1 cellular context compared by ENCODE assay signal in the genomic region with DNA sequence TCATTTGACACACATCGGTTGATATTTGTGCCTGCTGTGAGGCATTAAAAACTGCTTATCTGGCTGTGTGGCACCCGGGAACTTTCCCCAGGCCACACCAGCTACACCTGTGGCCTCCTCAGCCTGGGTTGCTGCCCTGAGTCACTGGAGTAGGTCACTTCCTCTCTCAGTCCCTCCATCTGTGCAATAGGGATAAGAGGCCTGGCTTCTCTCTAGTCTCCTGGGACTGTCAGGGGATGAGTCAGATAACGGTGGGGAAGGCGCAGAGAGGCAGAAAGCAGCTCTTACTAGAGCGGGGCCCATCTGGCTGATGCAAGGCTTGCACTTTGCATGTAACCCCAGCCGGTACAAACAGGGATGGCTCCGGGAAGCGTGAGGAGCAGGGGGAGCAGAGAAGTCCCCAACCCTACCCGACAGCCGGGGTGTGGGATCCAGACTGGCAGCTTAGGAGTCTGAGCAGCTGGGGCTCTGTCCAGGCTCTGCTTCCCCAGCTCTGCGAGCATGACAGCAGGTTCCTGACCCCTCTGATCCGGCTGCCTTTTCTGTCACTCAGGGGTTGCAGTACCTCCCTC.
TF ChIP-seq lines count a peak whose summit lies in the region.

No MANE protein-coding gene starts in this region.

TF ChIP-seq in K562, 482 proteins besides CTCF, POLR2A, EP300 and RAD21 (continued from another document):
- peak in 1 of 2 experiments; percentile 74; a peak in 2 of 4 replicates for TF ChIP-seq BCLAF1 (IDR thresholded peaks at IDR 0.05; ENCODE audit: borderline replicate concordance in 1 of 2, control insufficient read depth in 1 of 2, low read depth in 2 of 2, low read length in 1 of 2)
- peak; percentile 94 for TF ChIP-seq GABPA (tag; conservative IDR thresholded peaks at IDR 0.05; ENCODE audit: low read depth)
- no peak for TF ChIP-seq HMG20A (CRISPR knock-in tag; conservative IDR thresholded peaks at IDR 0.05)
- TF ChIP-seq ZNF644 (tag; IDR thresholded peaks at IDR 0.05; ENCODE audit: low read depth): 0 out of 2 replicates have a peak, but pooled peaks have one; percentile 80
- no peak for TF ChIP-seq U2AF1 (optimal IDR thresholded peaks at IDR 0.05; ENCODE audit: low read depth, low read length)
- TF ChIP-seq, protein P1, sequence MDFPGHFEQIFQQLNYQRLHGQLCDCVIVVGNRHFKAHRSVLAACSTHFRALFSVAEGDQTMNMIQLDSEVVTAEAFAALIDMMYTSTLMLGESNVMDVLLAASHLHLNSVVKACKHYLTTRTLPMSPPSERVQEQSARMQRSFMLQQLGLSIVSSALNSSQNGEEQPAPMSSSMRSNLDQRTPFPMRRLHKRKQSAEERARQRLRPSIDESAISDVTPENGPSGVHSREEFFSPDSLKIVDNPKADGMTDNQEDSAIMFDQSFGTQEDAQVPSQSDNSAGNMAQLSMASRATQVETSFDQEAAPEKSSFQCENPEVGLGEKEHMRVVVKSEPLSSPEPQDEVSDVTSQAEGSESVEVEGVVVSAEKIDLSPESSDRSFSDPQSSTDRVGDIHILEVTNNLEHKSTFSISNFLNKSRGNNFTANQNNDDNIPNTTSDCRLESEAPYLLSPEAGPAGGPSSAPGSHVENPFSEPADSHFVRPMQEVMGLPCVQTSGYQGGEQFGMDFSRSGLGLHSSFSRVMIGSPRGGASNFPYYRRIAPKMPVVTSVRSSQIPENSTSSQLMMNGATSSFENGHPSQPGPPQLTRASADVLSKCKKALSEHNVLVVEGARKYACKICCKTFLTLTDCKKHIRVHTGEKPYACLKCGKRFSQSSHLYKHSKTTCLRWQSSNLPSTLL (IDR thresholded peaks at IDR 0.05): no peak
- TF ChIP-seq CHD2 (IDR thresholded peaks at IDR 0.05; ENCODE audit: low read depth, low read length): peak; percentile 20; the same call in 1 of the 2 replicates
- TF ChIP-seq SAFB (IDR thresholded peaks at IDR 0.05; ENCODE audit: borderline replicate concordance, low read depth, low read length): no peak
- TF ChIP-seq ZSCAN29 (IDR thresholded peaks at IDR 0.05): no peak
- TF ChIP-seq OTX1 (CRISPR knock-in tag; IDR thresholded peaks at IDR 0.05): peak; percentile 29; the same call in 1 of the 2 replicates
- TF ChIP-seq PHF8 (IDR thresholded peaks at IDR 0.05; ENCODE audit: borderline replicate concordance, low read length): peak; percentile 52; the same call in 1 of the 2 replicates
- peak; percentile 54 for TF ChIP-seq HNRNPLL (IDR thresholded peaks at IDR 0.05; ENCODE audit: low read depth, low read length, poor library complexity, severe bottlenecking)
- TF ChIP-seq NR3C1 (CRISPR knock-in tag; IDR thresholded peaks at IDR 0.05): no peak
- TF ChIP-seq, protein P2, sequence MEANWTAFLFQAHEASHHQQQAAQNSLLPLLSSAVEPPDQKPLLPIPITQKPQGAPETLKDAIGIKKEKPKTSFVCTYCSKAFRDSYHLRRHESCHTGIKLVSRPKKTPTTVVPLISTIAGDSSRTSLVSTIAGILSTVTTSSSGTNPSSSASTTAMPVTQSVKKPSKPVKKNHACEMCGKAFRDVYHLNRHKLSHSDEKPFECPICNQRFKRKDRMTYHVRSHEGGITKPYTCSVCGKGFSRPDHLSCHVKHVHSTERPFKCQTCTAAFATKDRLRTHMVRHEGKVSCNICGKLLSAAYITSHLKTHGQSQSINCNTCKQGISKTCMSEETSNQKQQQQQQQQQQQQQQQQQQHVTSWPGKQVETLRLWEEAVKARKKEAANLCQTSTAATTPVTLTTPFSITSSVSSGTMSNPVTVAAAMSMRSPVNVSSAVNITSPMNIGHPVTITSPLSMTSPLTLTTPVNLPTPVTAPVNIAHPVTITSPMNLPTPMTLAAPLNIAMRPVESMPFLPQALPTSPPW (CRISPR knock-in tag; IDR thresholded peaks at IDR 0.05): peak; percentile 95
- peak; percentile 81; the same call in 1 of the 2 replicates for TF ChIP-seq CBX5 (IDR thresholded peaks at IDR 0.05; ENCODE audit: borderline replicate concordance, low read depth)
- peak; percentile 72; the same call in 1 of the 2 replicates for TF ChIP-seq ZFPM2 (CRISPR knock-in tag; IDR thresholded peaks at IDR 0.05)
- TF ChIP-seq, protein P3, sequence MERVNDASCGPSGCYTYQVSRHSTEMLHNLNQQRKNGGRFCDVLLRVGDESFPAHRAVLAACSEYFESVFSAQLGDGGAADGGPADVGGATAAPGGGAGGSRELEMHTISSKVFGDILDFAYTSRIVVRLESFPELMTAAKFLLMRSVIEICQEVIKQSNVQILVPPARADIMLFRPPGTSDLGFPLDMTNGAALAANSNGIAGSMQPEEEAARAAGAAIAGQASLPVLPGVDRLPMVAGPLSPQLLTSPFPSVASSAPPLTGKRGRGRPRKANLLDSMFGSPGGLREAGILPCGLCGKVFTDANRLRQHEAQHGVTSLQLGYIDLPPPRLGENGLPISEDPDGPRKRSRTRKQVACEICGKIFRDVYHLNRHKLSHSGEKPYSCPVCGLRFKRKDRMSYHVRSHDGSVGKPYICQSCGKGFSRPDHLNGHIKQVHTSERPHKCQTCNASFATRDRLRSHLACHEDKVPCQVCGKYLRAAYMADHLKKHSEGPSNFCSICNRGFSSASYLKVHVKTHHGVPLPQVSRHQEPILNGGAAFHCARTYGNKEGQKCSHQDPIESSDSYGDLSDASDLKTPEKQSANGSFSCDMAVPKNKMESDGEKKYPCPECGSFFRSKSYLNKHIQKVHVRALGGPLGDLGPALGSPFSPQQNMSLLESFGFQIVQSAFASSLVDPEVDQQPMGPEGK (CRISPR knock-in tag; IDR thresholded peaks at IDR 0.05; ENCODE audit: borderline replicate concordance): peak; percentile 79; the same call in 1 of the 2 replicates
- no peak for TF ChIP-seq ZFP91 (CRISPR knock-in tag; IDR thresholded peaks at IDR 0.05)
- TF ChIP-seq HSF4 (CRISPR knock-in tag; IDR thresholded peaks at IDR 0.05; ENCODE audit: borderline replicate concordance): peak; percentile 90
- peak; percentile 68 for TF ChIP-seq ZFP36 (IDR thresholded peaks at IDR 0.05; ENCODE audit: low read depth, low read length, partially characterized antibody)
- no peak for TF ChIP-seq SMAD1 (IDR thresholded peaks at IDR 0.05; ENCODE audit: low read depth, low read length, partially characterized antibody)
- no peak for TF ChIP-seq NCOA4 (IDR thresholded peaks at IDR 0.05; ENCODE audit: partially characterized antibody)
- TF ChIP-seq HLTF (IDR thresholded peaks at IDR 0.05): peak; percentile 97
- TF ChIP-seq ZSCAN32 (CRISPR knock-in tag; IDR thresholded peaks at IDR 0.05): peak; percentile 100
- no peak for TF ChIP-seq TAF9B (IDR thresholded peaks at IDR 0.05; ENCODE audit: partially characterized antibody)
- TF ChIP-seq FOS (IDR thresholded peaks at IDR 0.05; ENCODE audit: extremely low read depth, insufficient read length): peak; percentile 76
- TF ChIP-seq L3MBTL2 (IDR thresholded peaks at IDR 0.05): peak; percentile 78
- peak; percentile 99 for TF ChIP-seq TCF3 (CRISPR knock-in tag; IDR thresholded peaks at IDR 0.05)
- TF ChIP-seq RBM15 (IDR thresholded peaks at IDR 0.05; ENCODE audit: insufficient read depth, low read length): no peak
- TF ChIP-seq HDAC3 (IDR thresholded peaks at IDR 0.05; ENCODE audit: borderline replicate concordance, partially characterized antibody): peak; percentile 97
- TF ChIP-seq IRF1 (CRISPR knock-in tag; IDR thresholded peaks at IDR 0.05; ENCODE audit: borderline replicate concordance): no peak
- TF ChIP-seq SRSF1 (IDR thresholded peaks at IDR 0.05; ENCODE audit: low read depth, low read length): no peak
- TF ChIP-seq ZBTB49 (CRISPR knock-in tag; IDR thresholded peaks at IDR 0.05; ENCODE audit: borderline replicate concordance): no peak
- TF ChIP-seq GTF2E2 (tag; IDR thresholded peaks at IDR 0.05): peak; percentile 95
